ENCODE assay signal across 20 cellular contexts in the genomic region with DNA sequence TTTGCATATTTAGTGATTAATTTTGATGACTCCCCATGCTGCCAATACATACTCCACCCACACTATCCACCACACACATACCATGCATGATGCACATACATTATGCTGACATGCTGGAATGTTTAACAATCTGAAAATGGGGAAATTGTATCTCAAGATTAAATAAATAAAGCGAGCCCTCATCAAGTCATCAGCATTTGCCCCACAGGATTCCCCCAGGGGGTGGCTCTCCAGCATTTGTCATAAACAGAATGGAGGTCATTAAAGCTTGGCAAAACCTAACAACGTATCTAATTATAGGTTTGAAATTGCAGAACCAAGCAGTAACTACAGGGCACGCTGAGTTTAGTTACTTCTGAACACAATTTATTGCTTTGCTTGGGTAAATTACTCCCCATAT.
DNase-seq lines count a peak whose midpoint lies in the region; TF ChIP-seq lines count a peak whose summit lies in the region.
"Had no signal": no experiment of that assay in that cellular context is flagged by ENCODE, and none has a peak within 500 bp of the region (broad histone marks: within the 10 kb centered on the region; RNA-seq: fewer than 3 reads in every experiment).

No MANE protein-coding gene starts in this region.

- DNase-seq in DMS153 treated with DMSO at 0.1 percent for 48 hours (lab: John Stamatoyannopoulos, UW; ENCODE audit: unreplicated experiment) (peak; percentile 2), DMS153 (lab: John Stamatoyannopoulos, UW) (no peak), NCI-H1436 treated with DMSO at 0.1 percent for 48 hours (lab: John Stamatoyannopoulos, UW) (peak; percentile 1), RPMI8226 (peak; percentile 12), osteoblast (ENCODE audit: insufficient read length, low spot score, missing footprints) (no peak), immature natural killer cell (no peak), esophagus muscularis mucosa (ENCODE audit: extremely low spot score) (no peak)
- DNase-seq in activated effector memory CD4-positive, alpha-beta T cell treated with Interleukin-2 at 50 U/mL for 16 hours = no peak
- DNase-seq: activated naive CD4-positive, alpha-beta T cell treated with anti-CD3 and anti-CD28 coated beads, Interleukin-2, amount 50 U/mL, for 16 hours; effector CD4-positive, alpha-beta T cell; H7; NCI-H526 treated with DMSO at 0.1 percent for 48 hours; ovary had no signal

- no peaks in the 10 kb centered on the region for H4K20me1 ChIP-seq in osteoblast (ENCODE audit: insufficient read depth, low read length)

- intact Hi-C loops in esophagus muscularis mucosa (cut with DNase I) = no loop called here

- H3K36me3 ChIP-seq in osteoblast (ENCODE audit: insufficient read depth, low read length) (no peaks in the 10 kb centered on the region), esophagus muscularis mucosa (no peaks in the 10 kb centered on the region)
- H3K36me3 ChIP-seq: cardiac muscle cell, gastroesophageal sphincter, ovary, tibial nerve had no signal

- H3K27me3 Mint-ChIP-seq in immature natural killer cell (ENCODE audit: low read depth in 3 of 3) = peaks cover 0 to 12% (median 0%) of the 10 kb centered on the region in 3 donors

- peaks cover 0 to 4% (median 0%) of the 10 kb centered on the region in 6 donors for H3K9me3 Mint-ChIP-seq in immature natural killer cell
- H3K9me3 Mint-ChIP-seq: T-helper 1 cell treated with Interleukin-12 subunit alpha and Interleukin-12 subunit beta and Interleukin-4 antibody, amounts not matched to agents 30 μg/mL and 1 μg/mL, for 36 hours had no signal

- no peak overlapping the region for H3K4me3 Mint-ChIP-seq in immature natural killer cell
- H3K4me3 Mint-ChIP-seq: T-helper 1 cell treated with Interleukin-12 subunit alpha and Interleukin-12 subunit beta and Interleukin-4 antibody, amounts not matched to agents 30 μg/mL and 1 μg/mL, for 36 hours had no signal

- H3K9me3 ChIP-seq in osteoblast (ENCODE audit: low read depth, low read length) = no peaks in the 10 kb centered on the region
- H3K9me3 ChIP-seq in esophagus muscularis mucosa = no peaks in the 10 kb centered on the region
- H3K9me3 ChIP-seq: gastroesophageal sphincter, ovary, tibial nerve had no signal

- H3K27me3 ChIP-seq in osteoblast (ENCODE audit: insufficient read depth, low read length) (no peaks in the 10 kb centered on the region), esophagus muscularis mucosa (no peaks in the 10 kb centered on the region)
- H3K27me3 ChIP-seq: cardiac muscle cell, gastroesophageal sphincter, ovary, tibial nerve had no signal

- TF ChIP-seq EP300 in esophagus muscularis mucosa (IDR thresholded peaks at IDR 0.05) = no peak

- TF ChIP-seq POLR2A in esophagus muscularis mucosa (IDR thresholded peaks at IDR 0.05; ENCODE audit: low read depth) = no peak

- no peak overlapping the region for H3K27ac Mint-ChIP-seq in immature natural killer cell
- H3K27ac Mint-ChIP-seq: T-helper 1 cell treated with Interleukin-12 subunit alpha and Interleukin-12 subunit beta and Interleukin-4 antibody, amounts not matched to agents 30 μg/mL and 1 μg/mL, for 36 hours had no signal

- 66% methylated on average over 3 of the region's 3 CpGs for WGBS in esophagus muscularis mucosa

- H3K79me2 ChIP-seq in osteoblast (ENCODE audit: insufficient read depth, low read length) = no peaks in the 10 kb centered on the region

- peak overlapping the region; percentile 48 for H3K27ac ChIP-seq in osteoblast (ENCODE audit: low read depth, low read length)
- no peak overlapping the region for H3K27ac ChIP-seq in esophagus muscularis mucosa (replicated peaks in 1 of 4)
- H3K27ac ChIP-seq: 22Rv1, cardiac muscle cell, gastroesophageal sphincter, ovary, skin epidermis, tibial nerve had no signal

- H3K4me3 ChIP-seq in osteoblast (ENCODE audit: insufficient read depth, low read length) = peak overlapping the region; percentile 53
- no peak overlapping the region for H3K4me3 ChIP-seq in esophagus muscularis mucosa
- H3K4me3 ChIP-seq: cardiac muscle cell, gastroesophageal sphincter, GM12878, ovary, skin epidermis, tibial nerve had no signal

- peak overlapping the region; percentile 79 for H3K4me2 ChIP-seq in osteoblast (ENCODE audit: insufficient read depth, low read length)

- peaks cover 11% of the 10 kb centered on the region for H3K4me1 ChIP-seq in osteoblast (ENCODE audit: insufficient read depth, low read length)
- no peaks in the 10 kb centered on the region for H3K4me1 ChIP-seq in esophagus muscularis mucosa
- H3K4me1 ChIP-seq: gastroesophageal sphincter, tibial nerve had no signal

- H3K36me3 Mint-ChIP-seq in immature natural killer cell = no peaks in the 10 kb centered on the region

- H3K4me1 Mint-ChIP-seq in immature natural killer cell = no peaks in the 10 kb centered on the region

- no peak overlapping the region for H2AFZ ChIP-seq in osteoblast (ENCODE audit: low read length)

- TF ChIP-seq CTCF in osteoblast (IDR thresholded peaks at IDR 0.05; ENCODE audit: extremely low read depth, low read depth, low read length) = no peak
- no peak for TF ChIP-seq CTCF in esophagus muscularis mucosa (IDR thresholded peaks at IDR 0.05)

Comparison
In these comparisons a context has a peak if more than half of its experiments do, and no peak if none do; other contexts are left out.
1. DNase-seq: peak in DMS153 treated with DMSO at 0.1 percent for 48 hours (single experiment), NCI-H1436 treated with DMSO at 0.1 percent for 48 hours (single experiment) and RPMI8226 (single experiment); none in DMS153 (single experiment), osteoblast (single experiment), immature natural killer cell (0 of 3), activated effector memory CD4-positive, alpha-beta T cell treated with Interleukin-2 at 50 U/mL for 16 hours (single experiment) and esophagus muscularis mucosa (single experiment).